Comparison of ENCODE assay signal across 1 cellular context in the genomic region with DNA sequence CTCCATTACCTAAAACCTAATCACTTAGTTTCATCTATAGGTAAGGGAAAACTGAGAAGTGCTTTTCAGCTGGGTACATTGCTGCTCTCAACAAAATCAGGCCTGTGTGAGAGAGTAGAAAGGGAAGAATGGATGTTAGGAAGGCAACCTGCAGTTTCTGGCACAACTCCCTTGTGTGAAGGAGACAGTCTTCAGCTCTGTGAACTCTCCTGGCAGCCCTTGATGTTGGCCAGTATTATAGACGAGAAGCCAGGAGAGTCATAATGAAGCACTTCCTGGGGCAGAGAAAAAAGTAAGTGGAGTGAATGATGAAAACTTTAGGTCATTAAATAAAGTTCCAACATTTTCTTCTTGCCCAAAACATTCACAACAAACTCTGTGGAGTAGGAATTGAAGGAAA.
TF ChIP-seq lines count a peak whose summit lies in the region.

No MANE protein-coding gene starts in this region.

TF ChIP-seq in IMR-90, 13 proteins besides CTCF, POLR2A, EP300 and RAD21:
- TF ChIP-seq CEBPB (IDR thresholded peaks at IDR 0.05; ENCODE audit: low read depth, low read length) (no peak), BHLHE40 (IDR thresholded peaks at IDR 0.05; ENCODE audit: low read depth, low read length) (no peak), MAZ (IDR thresholded peaks at IDR 0.05; ENCODE audit: borderline replicate concordance, low read depth, low read length) (no peak), SMC3 (IDR thresholded peaks at IDR 0.05; ENCODE audit: low read depth, low read length) (no peak)
TF ChIP-seq in IMR-90: peak in this region for 0.
